ENCODE assay signal across 8 cellular contexts in genomic region chr4:123397276-123398150, GRCh38. TPM values are rescaled to one million over a fixed set of nuclear protein-coding genes. Genes with fewer than 3 reads are reported as not detected.
DNase-seq lines count a peak whose midpoint lies in the region; ATAC-seq and TF ChIP-seq lines count a peak whose summit lies in the region.

No MANE protein-coding gene starts in this region.

- 0 to 3% (median 1%) methylated on average over 63 to 85 of the region's 85 CpGs for WGBS in spleen, 5 donors

- TF ChIP-seq EP300 in Ishikawa (IDR thresholded peaks at IDR 0.05; ENCODE audit: borderline replicate concordance) = no peak; the same call in 1 of the 2 replicates

- intact Hi-C loops in spleen (cut with DNase I; ENCODE audit: low total_unique reads) = loop anchor here (10.0 kb wide), 1 partner anchor 257 kb away; no protein-coding TSS in a partner anchor

- peak overlapping the region; percentile 45 to 76 for H3K27ac Mint-ChIP-seq in T-cell

- H3K27me3 ChIP-seq in brain microvascular endothelial cell (replicated peaks) = no peaks in the 10 kb centered on the region
- peaks cover 0 to 33% (median 6%) of the 10 kb centered on the region in 7 donors for H3K27me3 ChIP-seq in spleen (replicated peaks in 1 of 7)

- H3K9me3 ChIP-seq in spleen = no peaks in the 10 kb centered on the region

- in situ Hi-C loops in brain microvascular endothelial cell (cut with HindIII; ENCODE audit: low pct_ligation_motif_present, low sequenced_read_pairs) = no loop called here

- ATAC-seq in GM21526 (IDR thresholded peaks at IDR 0.05; ENCODE audit: low FRiP score, unreplicated experiment) (peak; percentile 14), T-cell (replicated peaks in 1 of 4) (peak; percentile 16 to 44 (median 21))

- no peaks in the 10 kb centered on the region for H3K36me3 Mint-ChIP-seq in T-cell

- no peak for TF ChIP-seq RAD21 in Ishikawa (IDR thresholded peaks at IDR 0.05; ENCODE audit: low read depth)

- TF ChIP-seq POLR2A in spleen (IDR thresholded peaks at IDR 0.05) = no peak

- H3K4me1 Mint-ChIP-seq in T-cell = peaks cover 25 to 29% (median 28%) of the 10 kb centered on the region in 3 donors

- H3K27me3 Mint-ChIP-seq in T-cell = peaks cover 5 to 39% of the 10 kb centered on the region in 2 donors

- CTCF ChIA-PET in T-cell (lab: Charles Lee) = interaction anchor here in 1 of 2 donors (0.6 kb wide), 1 partner anchor 79 kb away, joined by 3 read pairs; no protein-coding TSS in a partner anchor

- H3K4me3 ChIP-seq in brain microvascular endothelial cell (ENCODE audit: low read depth, low read length) (peak overlapping the region; percentile 81), spleen (peak overlapping the region; percentile 52 to 89 (median 66))

- H3K36me3 ChIP-seq in brain microvascular endothelial cell (replicated peaks) (peaks cover 7% of the 10 kb centered on the region), spleen (peaks cover 0 to 12% (median 3%) of the 10 kb centered on the region in 6 donors)

- TF ChIP-seq CTCF in brain microvascular endothelial cell (IDR thresholded peaks at IDR 0.05; ENCODE audit: low read depth, low read length, missing control alignments) = no peak
- TF ChIP-seq CTCF in spleen (IDR thresholded peaks at IDR 0.05 in 8 of 11, conservative IDR thresholded peaks at IDR 0.05 in 3 of 11) = no peak

- peak overlapping the region; percentile 88 to 90 (median 88) for H3K4me3 Mint-ChIP-seq in T-cell

- H3K9me3 Mint-ChIP-seq in T-cell = no peaks in the 10 kb centered on the region

- peaks cover 0 to 64% (median 39%) of the 10 kb centered on the region in 6 donors for H3K4me1 ChIP-seq in spleen

- peak overlapping the region; percentile 73 for H3K27ac ChIP-seq in brain microvascular endothelial cell
- peak overlapping the region; percentile 74 to 90 (median 88) for H3K27ac ChIP-seq in spleen

- POLR2A ChIA-PET in T-cell (lab: Charles Lee) = interaction anchor here (0.6 kb wide), 2 partner anchors 220 to 665 kb away, joined by 3 to 4 read pairs; partner anchors contain the start of gene BBS12 (in 1 of the 2)

- DNase-seq in COR-L47 (lab: John Stamatoyannopoulos, UW) (peak; percentile 26), T-cell (peak in 31 of 34 experiments; percentile 7 to 55 (median 30)), brain microvascular endothelial cell (peak; percentile 40), iris pigment epithelial cell (ENCODE audit: low read depth) (peak; percentile 69), spleen (peak; percentile 88), epidermal melanocyte (ENCODE audit: insufficient read length, low spot score) (no peak)

TF ChIP-seq in Ishikawa, 13 proteins besides CTCF, POLR2A, EP300 and RAD21:
- TF ChIP-seq MAX (IDR thresholded peaks at IDR 0.05) (peak; percentile 86), EGR1 (IDR thresholded peaks at IDR 0.05) (no peak)
- TF ChIP-seq, protein P1, sequence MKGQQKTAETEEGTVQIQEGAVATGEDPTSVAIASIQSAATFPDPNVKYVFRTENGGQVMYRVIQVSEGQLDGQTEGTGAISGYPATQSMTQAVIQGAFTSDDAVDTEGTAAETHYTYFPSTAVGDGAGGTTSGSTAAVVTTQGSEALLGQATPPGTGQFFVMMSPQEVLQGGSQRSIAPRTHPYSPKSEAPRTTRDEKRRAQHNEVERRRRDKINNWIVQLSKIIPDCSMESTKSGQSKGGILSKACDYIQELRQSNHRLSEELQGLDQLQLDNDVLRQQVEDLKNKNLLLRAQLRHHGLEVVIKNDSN (IDR thresholded peaks at IDR 0.05) = no peak

RNA-seq across cellular contexts. Expression of gene SPRY1, which starts 0.9 kb away (rescaled TPM):
- total RNA-seq in T-cell = 10 to 100 TPM in 2 of 5 donors, 1 to 10 TPM in 3; 3.2 to 18.6 (median 7.1) TPM
- total RNA-seq in spleen = 10 to 100 TPM; 21.0 to 71.3 (median 36.5) TPM
- 10 to 100 TPM in 2 of 3 donors, 1 to 10 TPM in 1; 7.2 to 18.3 (median 10.1) TPM for polyA plus RNA-seq in spleen
